ENCODE assay signal across 20 cellular contexts in the genomic region with DNA sequence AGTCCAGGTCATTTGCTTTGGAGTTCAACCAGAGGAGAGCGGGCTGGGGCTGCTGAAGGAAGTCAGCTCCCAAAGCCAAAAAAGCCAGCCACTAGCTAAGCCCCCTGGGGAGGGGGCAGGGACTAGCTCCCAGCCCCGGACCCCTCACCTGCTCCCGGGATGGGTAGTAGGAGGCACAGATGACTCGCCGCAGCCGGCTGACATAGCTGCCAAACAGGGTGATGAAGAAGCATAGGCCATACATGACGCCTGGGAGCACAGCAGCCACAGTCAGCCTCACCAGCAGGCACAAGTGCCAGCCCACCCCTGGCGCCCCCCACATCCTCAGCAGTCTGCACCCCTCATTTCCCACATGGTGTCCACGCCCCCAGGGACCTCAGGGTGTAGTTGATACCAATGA. TPM values are rescaled to one million over a fixed set of nuclear protein-coding genes. Genes with fewer than 3 reads are reported as not detected.
"Had no signal": no experiment of that assay in that cellular context is flagged by ENCODE, and none has a peak within 500 bp of the region (broad histone marks: within the 10 kb centered on the region; RNA-seq: fewer than 3 reads in every experiment).

No MANE protein-coding gene starts in this region.

- H3K9me3 ChIP-seq: esophagus squamous epithelium, thyroid gland had no signal

- H3K27ac ChIP-seq: thyroid gland had no signal

- FAIRE-seq: colon, endometrium had no signal

- ATAC-seq: stimulated activated naive B cell treated with anti-CD40 and anti-IgM and Interleukin-4, amounts not matched to agents 10 μg/mL and 1 μg/mL and 100 μg/mL, for 72 hours had no signal

- DNase-seq: activated CD4-positive, alpha-beta T cell treated with anti-CD3 and anti-CD28 coated beads, Interleukin-2, amount 10 ng/mL, durations not matched to agents 7 days and 5 days; activated CD8-positive, alpha-beta memory T cell treated with anti-CD3 and anti-CD28 coated beads, Interleukin-2, amount 50 U/mL, for 48 hours; activated gamma-delta T cell; activated T-cell treated with anti-CD3 and anti-CD28 coated beads, Interleukin-2, amount 50 U/mL, for 72 hours; amniotic stem cell; caudate nucleus; esophagus squamous epithelium; glutamatergic neuron; hypothalamus; occipital lobe; stimulated activated CD4-positive, alpha-beta T cell treated with anti-CD3 and anti-CD28 coated beads, Interleukin-2, amount 100 ng/mL, for 48 hours; stimulated activated naive B cell treated with anti-CD40 and anti-IgM and Interleukin-4, amounts not matched to agents 10 μg/mL and 1 μg/mL and 100 μg/mL, for 72 hours; T-helper 9 cell; thyroid gland had no signal

- H3K27me3 ChIP-seq: esophagus squamous epithelium, thyroid gland had no signal

- H3K36me3 ChIP-seq: esophagus squamous epithelium, thyroid gland had no signal

- H3K4me3 ChIP-seq: esophagus squamous epithelium, thyroid gland had no signal

RNA-seq across cellular contexts. Expression of gene DCST2, which starts 7.4 kb away (rescaled TPM):
- total RNA-seq: fibroblast of villous mesenchyme, skeletal muscle tissue had no signal

RNA-seq across cellular contexts. Expression of gene DCST1, which starts 7.5 kb away (rescaled TPM):
- total RNA-seq: activated CD4-positive, alpha-beta T cell treated with anti-CD3 and anti-CD28 coated beads, Interleukin-2, amount 10 ng/mL, durations not matched to agents 7 days and 5 days; fibroblast of villous mesenchyme; mesenteric fat pad; occipital lobe; posterior vena cava; skeletal muscle tissue had no signal

RNA-seq across cellular contexts. Expression of gene LENEP, which starts 32.8 kb away (rescaled TPM):
- total RNA-seq: esophagus squamous epithelium, mesenteric fat pad, posterior vena cava, skeletal muscle tissue, thyroid gland had no signal
